8 cellular contexts compared by ENCODE assay signal in genomic region chr2:64524604-64525322, GRCh38. TPM values are rescaled to one million over a fixed set of nuclear protein-coding genes. Genes with fewer than 3 reads are reported as not detected.
DNase-seq lines count a peak whose midpoint lies in the region; ATAC-seq, FAIRE-seq and TF ChIP-seq lines count a peak whose summit lies in the region.

No MANE protein-coding gene starts in this region.

- 0 out of 2 replicates have a peak overlapping the region, but pooled peaks have one; percentile 4 for H3K27ac ChIP-seq in SJSA1
- peak overlapping the region; percentile 49 for H3K27ac ChIP-seq in brain microvascular endothelial cell
- H3K27ac ChIP-seq in kidney (ENCODE audit: low read depth in 2 of 2, low read length in 2 of 2): peak overlapping the region; percentile 96

- no peak for FAIRE-seq in kidney (lab: Jason Lieb, UNC)

- H3K4me3 ChIP-seq in SJSA1: peak overlapping the region; percentile 86
- H3K4me3 ChIP-seq in brain microvascular endothelial cell (ENCODE audit: low read depth, low read length): peak overlapping the region; percentile 74
- peak overlapping the region; percentile 97 for H3K4me3 ChIP-seq in kidney (ENCODE audit: low read length in 2 of 2)

- H3K4me1 ChIP-seq in SJSA1 (replicated peaks) (peaks cover 6% of the 10 kb centered on the region), kidney (ENCODE audit: control insufficient read depth in 1 of 2, insufficient read depth in 1 of 2, low read depth in 1 of 2, low read length in 2 of 2) (peaks cover 0 to 2% of the 10 kb centered on the region in 2 donors)

- peak; percentile 20 for ATAC-seq in HG03025 (IDR thresholded peaks at IDR 0.05; ENCODE audit: low FRiP score, unreplicated experiment)

- H3K36me3 ChIP-seq in SJSA1 (peaks cover 6% of the 10 kb centered on the region; the same call in 1 of the 2 replicates), brain microvascular endothelial cell (replicated peaks) (no peaks in the 10 kb centered on the region), kidney (ENCODE audit: control insufficient read depth in 1 of 2, insufficient read depth in 2 of 2, low read length in 2 of 2) (no peaks in the 10 kb centered on the region)

- DNase-seq in NCI-H82 (lab: John Stamatoyannopoulos, UW): peak; percentile 64
- DNase-seq in NCI-H82 treated with DMSO at 0.1 percent for 48 hours (lab: John Stamatoyannopoulos, UW; ENCODE audit: unreplicated experiment): no peak
- no peak for DNase-seq in SJSA1 (ENCODE audit: low read depth in 1 of 2, low spot score in 2 of 2)
- DNase-seq in brain microvascular endothelial cell: no peak
- peak; percentile 23 for DNase-seq in kidney
- DNase-seq in stimulated activated CD4-positive, alpha-beta T cell treated with anti-CD3 and anti-CD28 coated beads, Interleukin-1b, Interleukin-23, amount 100 ng/mL, for 4 hours (ENCODE audit: low read depth in 2 of 2): peak; percentile 4 to 17
- no peak for DNase-seq in NCI-H774 (lab: John Stamatoyannopoulos, UW)

- H3K9me3 ChIP-seq in SJSA1 (replicated peaks): no peaks in the 10 kb centered on the region
- no peaks in the 10 kb centered on the region for H3K9me3 ChIP-seq in kidney (ENCODE audit: control insufficient read depth in 1 of 2, low read length in 2 of 2)

- in situ Hi-C loops in brain microvascular endothelial cell (cut with HindIII; ENCODE audit: low pct_ligation_motif_present, low sequenced_read_pairs): no loop called here

- H3K27me3 ChIP-seq in SJSA1 (replicated peaks) (peaks cover 11% of the 10 kb centered on the region), brain microvascular endothelial cell (replicated peaks) (no peaks in the 10 kb centered on the region)

- TF ChIP-seq CTCF in brain microvascular endothelial cell (IDR thresholded peaks at IDR 0.05; ENCODE audit: low read depth, low read length, missing control alignments): no peak
- no peak for TF ChIP-seq CTCF in kidney (IDR thresholded peaks at IDR 0.05; ENCODE audit: borderline replicate concordance, extremely low read depth, insufficient read depth)

- peak overlapping the region; percentile 63 to 94 for H3K9ac ChIP-seq in kidney (ENCODE audit: low read length in 2 of 2)

- intact Hi-C loops in kidney (cut with DNase I): no loop called here

RNA-seq across cellular contexts. Expression of gene AFTPH, which starts 0.6 kb away (rescaled TPM):
- total RNA-seq in SJSA1 (2014; rRNA removed; shearing (Covaris generic)): 20.4 and 24.4 TPM in 2 replicates
- total RNA-seq in kidney: 41.2 TPM
- polyA plus RNA-seq in kidney (ENCODE audit: insufficient read depth, low read depth, low replicate concordance): 44.6 TPM

Comparison
In these comparisons a context has a peak if more than half of its experiments do, and no peak if none do; other contexts are left out.
1. DNase-seq: peak in NCI-H82 (single experiment), kidney (single experiment) and stimulated activated CD4-positive, alpha-beta T cell treated with anti-CD3 and anti-CD28 coated beads, Interleukin-1b, Interleukin-23, amount 100 ng/mL, for 4 hours (2 of 2); none in NCI-H82 treated with DMSO at 0.1 percent for 48 hours (single experiment), SJSA1 (0 of 2), brain microvascular endothelial cell (single experiment) and NCI-H774 (single experiment).
2. H3K27ac ChIP-seq: peak in every context shown above with its lines; median percentile 96 in kidney; 49 in brain microvascular endothelial cell; 4 in SJSA1.
3. Peak in every context shown above with its lines, with median percentiles within 50 percentile points of each other: H3K4me3 ChIP-seq.